Comparison of ENCODE assay signal across 24 cellular contexts in genomic region chr9:75974006-75974766, GRCh38.
DNase-seq lines count a peak whose midpoint lies in the region; ATAC-seq and TF ChIP-seq lines count a peak whose summit lies in the region.
"Had no signal": no experiment of that assay in that cellular context is flagged by ENCODE, and none has a peak within 500 bp of the region (broad histone marks: within the 10 kb centered on the region; RNA-seq: fewer than 3 reads in every experiment).

No MANE protein-coding gene starts in this region.

- peaks cover 17% of the 10 kb centered on the region for H3K36me3 Mint-ChIP-seq in brain
- H3K36me3 Mint-ChIP-seq in nephron progenitor cell (ENCODE audit: low read depth) = peaks cover 45% of the 10 kb centered on the region

- H3K9me3 Mint-ChIP-seq in brain (peaks cover 6 to 23% (median 20%) of the 10 kb centered on the region in 5 experiments), nephron progenitor cell (peaks cover 37% of the 10 kb centered on the region)

- CTCF ChIA-PET in RWPE1 (lab: Yijun Ruan, JAX) = no interaction called here

- H3K27ac ChIP-seq in RWPE1 = no peak overlapping the region
- H3K27ac ChIP-seq: C4-2B, colonic mucosa, psoas muscle, vagina had no signal

- H3K4me3 Mint-ChIP-seq in brain = no peak overlapping the region
- H3K4me3 Mint-ChIP-seq in nephron progenitor cell = no peak overlapping the region
- H3K4me3 Mint-ChIP-seq: activated CD4-positive, alpha-beta memory T cell treated with anti-CD3 and anti-CD28 coated beads, Interleukin-2, amount 10 ng/mL, durations not matched to agents 7 days and 5 days; activated naive CD8-positive, alpha-beta T cell treated with anti-CD3 and anti-CD28 coated beads, Interleukin-2, amount 10 ng/mL, durations not matched to agents 7 days and 5 days had no signal

- DNase-seq in AG09309 (ENCODE audit: low read depth) (peak; percentile 16), H4 (ENCODE audit: low spot score) (peak; percentile 58), nephron progenitor cell (no peak), ureter (ENCODE audit: low spot score) (no peak), SIG-M5 (lab: John Stamatoyannopoulos, UW) (no peak), RWPE1 (ENCODE audit: low spot score) (no peak)
- DNase-seq: activated CD4-positive, alpha-beta memory T cell treated with anti-CD3 and anti-CD28 coated beads, Interleukin-2, amount 10 ng/mL, durations not matched to agents 7 days and 5 days; activated CD4-positive, CD25-positive, alpha-beta regulatory T cell treated with anti-CD3 and anti-CD28 coated beads, Interleukin-2, amount 50 U/mL, for 72 hours; activated effector memory CD4-positive, alpha-beta T cell treated with anti-CD3 and anti-CD28 coated beads, Interleukin-2, amount 50 U/mL, for 16 hours; activated naive CD8-positive, alpha-beta T cell treated with anti-CD3 and anti-CD28 coated beads, Interleukin-2, amount 10 ng/mL, durations not matched to agents 7 days and 5 days; activated T-cell treated with anti-CD3 and anti-CD28 coated beads for 4 hours; colonic mucosa; effector memory CD4-positive, alpha-beta T cell; MV-4-11; NCI-H510A; psoas muscle; small intestine; stimulated activated CD4-positive, alpha-beta T cell treated with anti-CD3 and anti-CD28 coated beads, Interleukin-1b, Interleukin-23, amount 100 ng/mL, for 48 hours; T-helper 1 cell had no signal

- no peak overlapping the region for H3K4me3 ChIP-seq in AG09309 (ENCODE audit: control insufficient read depth, low read depth, low read length)
- H3K4me3 ChIP-seq: colonic mucosa, psoas muscle, vagina had no signal

- no peak for TF ChIP-seq CTCF in AG09309 (IDR thresholded peaks at IDR 0.05; ENCODE audit: control insufficient read depth, insufficient read depth, low read depth, low read length, missing control alignments)
- TF ChIP-seq CTCF in brain (conservative IDR thresholded peaks at IDR 0.05) = no peak
- no peak for TF ChIP-seq CTCF in nephron progenitor cell (IDR thresholded peaks at IDR 0.05)
- TF ChIP-seq CTCF in RWPE1 (conservative IDR thresholded peaks at IDR 0.05; ENCODE audit: low read depth) = no peak

- H3K27ac Mint-ChIP-seq in brain (peak overlapping the region in 3 of 5 experiments; percentile 75 to 89 (median 82)), nephron progenitor cell (peak overlapping the region; percentile 91)
- H3K27ac Mint-ChIP-seq: activated CD4-positive, alpha-beta memory T cell treated with anti-CD3 and anti-CD28 coated beads, Interleukin-2, amount 10 ng/mL, durations not matched to agents 7 days and 5 days; activated naive CD8-positive, alpha-beta T cell treated with anti-CD3 and anti-CD28 coated beads, Interleukin-2, amount 10 ng/mL, durations not matched to agents 7 days and 5 days had no signal

- ATAC-seq in GM19455 (IDR thresholded peaks at IDR 0.05; ENCODE audit: unreplicated experiment) = no peak
- ATAC-seq: esophagus mucosa, psoas muscle had no signal

- H3K27me3 Mint-ChIP-seq in brain (peaks cover 5% of the 10 kb centered on the region), nephron progenitor cell (ENCODE audit: low read depth, poor library complexity) (no peaks in the 10 kb centered on the region)
- H3K27me3 Mint-ChIP-seq: activated CD4-positive, alpha-beta memory T cell treated with anti-CD3 and anti-CD28 coated beads, Interleukin-2, amount 10 ng/mL, durations not matched to agents 7 days and 5 days; activated naive CD8-positive, alpha-beta T cell treated with anti-CD3 and anti-CD28 coated beads, Interleukin-2, amount 10 ng/mL, durations not matched to agents 7 days and 5 days had no signal

- POLR2A ChIA-PET in RWPE1 (lab: Yijun Ruan, JAX; ENCODE audit: low non-redundant PET) = no interaction called here

- H3K4me1 Mint-ChIP-seq in brain (peaks cover 32% of the 10 kb centered on the region), nephron progenitor cell (peaks cover 45% of the 10 kb centered on the region)
- H3K4me1 Mint-ChIP-seq: activated CD4-positive, alpha-beta memory T cell treated with anti-CD3 and anti-CD28 coated beads, Interleukin-2, amount 10 ng/mL, durations not matched to agents 7 days and 5 days; activated naive CD8-positive, alpha-beta T cell treated with anti-CD3 and anti-CD28 coated beads, Interleukin-2, amount 10 ng/mL, durations not matched to agents 7 days and 5 days had no signal

Comparison
In these comparisons a context has a peak if more than half of its experiments do, and no peak if none do; other contexts are left out.
1. DNase-seq: peak in AG09309 (single experiment) and H4 (single experiment); none in nephron progenitor cell (single experiment), ureter (single experiment), SIG-M5 (single experiment) and RWPE1 (single experiment).